In genomic region chr4:88087004-88087403, GRCh38 we compare ENCODE assay signal across 22 cellular contexts.
"Had no signal": no experiment of that assay in that cellular context is flagged by ENCODE, and none has a peak within 500 bp of the region (broad histone marks: within the 10 kb centered on the region; RNA-seq: fewer than 3 reads in every experiment).

No MANE protein-coding gene starts in this region.

- DNase-seq: dermis blood vessel endothelial cell; dorsolateral prefrontal cortex; effector CD4-positive, alpha-beta T cell; effector memory CD4-positive, alpha-beta T cell; foreskin keratinocyte; heart left ventricle; hypothalamus; immature natural killer cell; islet precursor cell; left cardiac atrium; left lung; left ventricle myocardium superior; lower lobe of right lung; mesenchymal stem cell; mucosa of descending colon had no signal

- H3K27me3 ChIP-seq: dorsolateral prefrontal cortex, esophagus muscularis mucosa, foreskin keratinocyte, gastroesophageal sphincter, heart left ventricle, hepatocyte, left lung had no signal

- H3K27ac ChIP-seq: coronary artery, dorsolateral prefrontal cortex, esophagus muscularis mucosa, foreskin keratinocyte, gastroesophageal sphincter, heart left ventricle, hepatocyte, left lung, lower lobe of right lung had no signal

- ATAC-seq: foreskin keratinocyte, gastroesophageal sphincter, heart left ventricle, left cardiac atrium, left lung, left ventricle myocardium superior, lower lobe of right lung, mucosa of descending colon had no signal

- H3K79me2 ChIP-seq: hepatocyte had no signal

- H3K9me3 ChIP-seq: esophagus muscularis mucosa, gastroesophageal sphincter, heart left ventricle, left lung, lower lobe of right lung, mucosa of descending colon had no signal

- H3K4me2 ChIP-seq: hepatocyte had no signal

- H3K36me3 ChIP-seq: esophagus muscularis mucosa, gastroesophageal sphincter, heart left ventricle, left lung, lower lobe of right lung had no signal

- H3K4me1 ChIP-seq: esophagus muscularis mucosa, foreskin keratinocyte, gastroesophageal sphincter, left lung, lower lobe of right lung had no signal

- H2AFZ ChIP-seq: hepatocyte had no signal

- FAIRE-seq: colon, endothelial cell of umbilical vein, frontal cortex had no signal

- H3K4me3 ChIP-seq: coronary artery, dorsolateral prefrontal cortex, esophagus muscularis mucosa, gastroesophageal sphincter, heart left ventricle, hepatocyte, left lung, lower lobe of right lung, mucosa of descending colon had no signal
